Comparison of ENCODE assay signal across 36 cellular contexts in the genomic region with DNA sequence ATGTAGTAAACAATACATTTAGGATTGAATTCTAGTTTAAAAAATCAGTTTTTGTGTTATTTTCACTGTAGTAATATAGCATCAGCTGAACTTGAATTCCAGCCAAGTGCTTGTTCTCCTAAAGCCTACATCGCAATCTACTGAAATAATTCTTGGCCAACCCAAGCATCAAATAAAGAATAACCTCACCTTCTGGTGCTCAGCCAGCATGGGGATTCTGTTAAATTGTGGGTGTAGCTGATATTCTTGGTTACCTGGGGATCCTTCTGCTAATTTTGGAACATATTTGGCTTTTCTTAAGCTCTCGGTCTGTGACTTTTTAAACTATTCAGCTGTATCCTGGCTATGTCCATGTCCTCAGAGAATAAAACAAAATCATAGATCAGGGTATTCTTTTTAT.
"Had no signal": no experiment of that assay in that cellular context is flagged by ENCODE, and none has a peak within 500 bp of the region (broad histone marks: within the 10 kb centered on the region; RNA-seq: fewer than 3 reads in every experiment).

No MANE protein-coding gene starts in this region.

- DNase-seq: activated B cell treated with CpG ODN at 0.5 μM for 24 hours; activated CD4-positive, alpha-beta T cell treated with anti-CD3 and anti-CD28 coated beads for 48 hours; activated CD4-positive, alpha-beta T cell treated with anti-CD3 and anti-CD28 coated beads, Interleukin-2, amount 50 U/mL, for 1 hour; activated CD4-positive, alpha-beta T cell treated with anti-CD3 and anti-CD28 coated beads, Interleukin-2, amount 50 U/mL, for 48 hours; activated CD8-positive, alpha-beta memory T cell treated with anti-CD3 and anti-CD28 coated beads for 24 hours; activated CD8-positive, alpha-beta T cell treated with anti-CD3 and anti-CD28 coated beads for 36 hours; activated effector memory CD4-positive, alpha-beta T cell treated with Interleukin-2 at 50 U/mL for 16 hours; activated gamma-delta T cell treated with Interleukin-2 at 50 U/mL for 16 hours; activated naive CD4-positive, alpha-beta T cell treated with anti-CD3 and anti-CD28 coated beads, Interleukin-2, amount 50 U/mL, for 16 hours; activated naive CD4-positive, alpha-beta T cell treated with Interleukin-2 at 50 U/mL for 16 hours; activated T-cell treated with anti-CD3 and anti-CD28 coated beads, Interleukin-2, amount 50 U/mL, for 4 hours; adrenal gland; amygdala; aorta; central memory CD4-positive, alpha-beta T cell; cortex of kidney; dermis blood vessel endothelial cell; effector CD4-positive, alpha-beta T cell; effector memory CD8-positive, alpha-beta T cell; erythroblast; foreskin melanocyte; heart right ventricle; T-helper 1 cell; T-helper 17 cell; T1000; WERI-Rb-1 had no signal

- ATAC-seq: activated CD4-positive, CD25-positive, alpha-beta regulatory T cell treated with anti-CD3 and anti-CD28 coated beads, Interleukin-2, amount 50 U/mL, for 24 hours; activated CD8-positive, alpha-beta T cell treated with anti-CD3 and anti-CD28 coated beads for 36 hours; activated T-cell treated with anti-CD3 and anti-CD28 coated beads, Interleukin-2, amount 50 U/mL, for 4 hours; activated T-helper 17 cell treated with anti-CD3 and anti-CD28 coated beads, Interleukin-2, amount 50 U/mL, for 72 hours; effector memory CD8-positive, alpha-beta T cell; gastroesophageal sphincter; heart right ventricle; T-helper 17 cell had no signal

- H3K4me3 Mint-ChIP-seq: activated B cell treated with CpG ODN at 0.5 μM for 24 hours; activated CD8-positive, alpha-beta T cell treated with anti-CD3 and anti-CD28 coated beads for 36 hours; activated naive CD8-positive, alpha-beta T cell; activated T-cell treated with anti-CD3 and anti-CD28 coated beads, Interleukin-2, amount 50 U/mL, for 4 hours; activated T-helper 17 cell treated with anti-CD3 and anti-CD28 coated beads, Interleukin-2, amount 50 U/mL, for 72 hours; brain; effector memory CD8-positive, alpha-beta T cell; T-helper 17 cell; T-helper 2 cell treated with Interferon-gamma antibody and Interleukin-4, amounts not matched to agents 5 μg/mL and 100 μg/mL, for 36 hours had no signal

- H3K27ac Mint-ChIP-seq: activated B cell treated with CpG ODN at 0.5 μM for 24 hours; activated CD8-positive, alpha-beta T cell treated with anti-CD3 and anti-CD28 coated beads for 36 hours; activated naive CD8-positive, alpha-beta T cell; activated T-helper 17 cell treated with anti-CD3 and anti-CD28 coated beads, Interleukin-2, amount 50 U/mL, for 72 hours; effector memory CD8-positive, alpha-beta T cell; T-helper 17 cell; T-helper 2 cell treated with Interferon-gamma antibody and Interleukin-4, amounts not matched to agents 5 μg/mL and 100 μg/mL, for 36 hours had no signal

- H3K9me3 ChIP-seq: adrenal gland, breast epithelium had no signal

- H3K27me3 Mint-ChIP-seq: activated B cell treated with CpG ODN at 0.5 μM for 24 hours; activated CD8-positive, alpha-beta T cell treated with anti-CD3 and anti-CD28 coated beads for 36 hours; activated naive CD8-positive, alpha-beta T cell; activated T-helper 17 cell treated with anti-CD3 and anti-CD28 coated beads, Interleukin-2, amount 50 U/mL, for 72 hours; brain; effector memory CD8-positive, alpha-beta T cell; T-helper 17 cell had no signal

- H3K4me1 Mint-ChIP-seq: activated B cell treated with CpG ODN at 0.5 μM for 24 hours; activated T-helper 17 cell treated with anti-CD3 and anti-CD28 coated beads, Interleukin-2, amount 50 U/mL, for 72 hours; T-helper 17 cell had no signal

- H3K36me3 Mint-ChIP-seq: activated naive CD8-positive, alpha-beta T cell had no signal

- H3K4me3 ChIP-seq: adrenal gland, breast epithelium, cardiac muscle cell, esophagus muscularis mucosa, gastroesophageal sphincter, heart right ventricle had no signal

- H3K36me3 ChIP-seq: adrenal gland, breast epithelium, cardiac muscle cell, esophagus muscularis mucosa, gastroesophageal sphincter, heart right ventricle, WERI-Rb-1 had no signal

- H3K27ac ChIP-seq: adrenal gland, breast epithelium, cardiac muscle cell, esophagus muscularis mucosa, gastroesophageal sphincter, heart right ventricle, WERI-Rb-1 had no signal

- H3K27me3 ChIP-seq: adrenal gland, breast epithelium, cardiac muscle cell, esophagus muscularis mucosa, gastroesophageal sphincter, heart right ventricle had no signal

- FAIRE-seq: colon had no signal

- H3K4me1 ChIP-seq: adrenal gland, breast epithelium, esophagus muscularis mucosa, gastroesophageal sphincter, heart right ventricle had no signal
